13 cellular contexts compared by ENCODE assay signal in genomic region chr6:7914991-7915789, GRCh38. TPM values are rescaled to one million over a fixed set of nuclear protein-coding genes. Genes with fewer than 3 reads are reported as not detected.
DNase-seq lines count a peak whose midpoint lies in the region; ATAC-seq, FAIRE-seq and TF ChIP-seq lines count a peak whose summit lies in the region.
"Had no signal": no experiment of that assay in that cellular context is flagged by ENCODE, and none has a peak within 500 bp of the region (broad histone marks: within the 10 kb centered on the region; RNA-seq: fewer than 3 reads in every experiment).

No MANE protein-coding gene starts in this region.

- H3K36me3 Mint-ChIP-seq in memory B cell, result no peaks in the 10 kb centered on the region
- H3K36me3 Mint-ChIP-seq: activated CD4-positive, alpha-beta memory T cell treated with anti-CD3 and anti-CD28 coated beads for 36 hours had no signal

- peaks cover 16 to 47% (median 39%) of the 10 kb centered on the region in 10 experiments for H3K4me1 ChIP-seq in BLaER1 treated with 17β-estradiol and CSF1 and Interleukin-3, amounts not matched to agents 10 nM and 100 nM
- H3K4me1 ChIP-seq in KMS-11 (ENCODE audit: low read depth, poor library complexity, severe bottlenecking), result peaks cover 91% of the 10 kb centered on the region
- no peaks in the 10 kb centered on the region for H3K4me1 ChIP-seq in small intestine (ENCODE audit: control insufficient read depth in 2 of 2, insufficient read depth in 1 of 2, low read depth in 1 of 2, low read length in 1 of 2)
- H3K4me1 ChIP-seq: ascending aorta had no signal

- no peak overlapping the region for H3K27ac Mint-ChIP-seq in memory B cell
- H3K27ac Mint-ChIP-seq: activated CD4-positive, alpha-beta memory T cell treated with anti-CD3 and anti-CD28 coated beads for 36 hours; H9 had no signal

- H3K9ac ChIP-seq in BLaER1 treated with 17β-estradiol and CSF1 and Interleukin-3, amounts not matched to agents 10 nM and 100 nM, result peak overlapping the region in 4 of 11 experiments; percentile 17 to 29 (median 24); a peak in 4 of 22 replicates
- H3K9ac ChIP-seq in KMS-11, result no peak overlapping the region; the same call in 1 of the 2 replicates

- no peaks in the 10 kb centered on the region for H4K20me1 ChIP-seq in BLaER1 treated with 17β-estradiol and CSF1 and Interleukin-3, amounts not matched to agents 10 nM and 100 nM
- H4K20me1 ChIP-seq in KMS-11 (ENCODE audit: insufficient read depth), result no peaks in the 10 kb centered on the region

- H3K36me3 ChIP-seq in BLaER1 treated with 17β-estradiol and CSF1 and Interleukin-3, amounts not matched to agents 10 nM and 100 nM, result no peaks in the 10 kb centered on the region
- H3K36me3 ChIP-seq in KMS-11 (ENCODE audit: insufficient read depth) (no peaks in the 10 kb centered on the region), brain microvascular endothelial cell (replicated peaks) (no peaks in the 10 kb centered on the region), small intestine (ENCODE audit: control insufficient read depth in 2 of 2, insufficient read depth in 2 of 2, low read length in 2 of 2) (no peaks in the 10 kb centered on the region)
- H3K36me3 ChIP-seq: ascending aorta, SJCRH30, tibial artery had no signal

- DNase-seq in brain microvascular endothelial cell, result peak; percentile 89
- DNase-seq in memory B cell (ENCODE audit: low spot score in 2 of 2), result no peak
- DNase-seq in activated CD4-positive, alpha-beta T cell treated with anti-CD3 and anti-CD28 coated beads, Interleukin-2, amount 50 U/mL, for 4 hours, result no peak
- DNase-seq in small intestine, result no peak
- no peak for DNase-seq in NCI-H1694 treated with DMSO at 0.1 percent for 48 hours (lab: John Stamatoyannopoulos, UW)
- DNase-seq: activated CD4-positive, alpha-beta memory T cell treated with anti-CD3 and anti-CD28 coated beads for 36 hours; H9 had no signal

- peak overlapping the region; percentile 35; the same call in 1 of the 2 replicates for H2AFZ ChIP-seq in KMS-11 (ENCODE audit: low read depth)

- no peak for FAIRE-seq in small intestine (lab: Jason Lieb, UNC)

- WGBS in small intestine, 3 donors, result 87 to 91% (median 89%) methylated on average over 11 of the region's 11 CpGs

- H3K4me3 Mint-ChIP-seq in memory B cell, result no peak overlapping the region
- H3K4me3 Mint-ChIP-seq: activated CD4-positive, alpha-beta memory T cell treated with anti-CD3 and anti-CD28 coated beads for 36 hours; H9 had no signal

- peak overlapping the region in 9 of 11 experiments; percentile 38 to 74 (median 68); a peak in 16 of 22 replicates for H3K27ac ChIP-seq in BLaER1 treated with 17β-estradiol and CSF1 and Interleukin-3, amounts not matched to agents 10 nM and 100 nM
- H3K27ac ChIP-seq in KMS-11 (peak overlapping the region; percentile 73), brain microvascular endothelial cell (peak overlapping the region; percentile 37), small intestine (ENCODE audit: low read depth in 1 of 2, low read length in 1 of 2) (peak overlapping the region in 1 of 2 donors; percentile 62)
- H3K27ac ChIP-seq: ascending aorta, SJCRH30, tibial artery had no signal

- H3K9me3 Mint-ChIP-seq in memory B cell, result no peaks in the 10 kb centered on the region
- H3K9me3 Mint-ChIP-seq: activated CD4-positive, alpha-beta memory T cell treated with anti-CD3 and anti-CD28 coated beads for 36 hours; H9 had no signal

- in situ Hi-C loops in brain microvascular endothelial cell (cut with HindIII; ENCODE audit: low pct_ligation_motif_present, low sequenced_read_pairs), result no loop called here

- H3K27me3 Mint-ChIP-seq in memory B cell, result no peaks in the 10 kb centered on the region

- H3K9me3 ChIP-seq in BLaER1 treated with 17β-estradiol and CSF1 and Interleukin-3, amounts not matched to agents 10 nM and 100 nM (replicated peaks in 1 of 11), result peaks cover 0 to 7% (median 4%) of the 10 kb centered on the region in 11 experiments; a peak in 5 of 22 replicates
- no peaks in the 10 kb centered on the region for H3K9me3 ChIP-seq in small intestine (ENCODE audit: control insufficient read depth, low read depth)
- H3K9me3 ChIP-seq: ascending aorta, SJCRH30, tibial artery had no signal

- H3K4me1 Mint-ChIP-seq in memory B cell, result peaks cover 23% of the 10 kb centered on the region

- H3K79me2 ChIP-seq in KMS-11 (ENCODE audit: insufficient read depth, low read depth), result peaks cover 12% of the 10 kb centered on the region; the same call in 1 of the 2 replicates

- ATAC-seq in memory B cell (ENCODE audit: low read depth), result peak; percentile 16
- ATAC-seq in activated CD4-positive, CD25-positive, alpha-beta regulatory T cell treated with anti-CD3 and anti-CD28 coated beads, Interleukin-2, amount 50 U/mL, for 24 hours, result no peak

- no peak for TF ChIP-seq CTCF in KMS-11 (conservative IDR thresholded peaks at IDR 0.05; ENCODE audit: low read depth, low read length)
- no peak for TF ChIP-seq CTCF in brain microvascular endothelial cell (IDR thresholded peaks at IDR 0.05; ENCODE audit: low read depth, low read length, missing control alignments)

- no peaks in the 10 kb centered on the region for H3K27me3 ChIP-seq in BLaER1 treated with 17β-estradiol and CSF1 and Interleukin-3, amounts not matched to agents 10 nM and 100 nM
- H3K27me3 ChIP-seq in KMS-11 (ENCODE audit: insufficient read depth, low read depth) (no peaks in the 10 kb centered on the region), brain microvascular endothelial cell (replicated peaks) (no peaks in the 10 kb centered on the region), small intestine (ENCODE audit: control insufficient read depth in 2 of 2, insufficient read depth in 2 of 2, low read length in 2 of 2) (no peaks in the 10 kb centered on the region)
- H3K27me3 ChIP-seq: ascending aorta, SJCRH30 had no signal

- H3K4me3 ChIP-seq in BLaER1 treated with 17β-estradiol and CSF1 and Interleukin-3, amounts not matched to agents 10 nM and 100 nM, result no peak overlapping the region; a peak in 1 of 20 replicates
- H3K4me3 ChIP-seq in KMS-11 (IDR thresholded peaks at IDR 0.05; ENCODE audit: insufficient read depth, low read depth, low read length) (no peak overlapping the region), brain microvascular endothelial cell (ENCODE audit: low read depth, low read length) (no peak overlapping the region), small intestine (ENCODE audit: low read depth in 1 of 2, low read length in 2 of 2) (no peak overlapping the region)
- H3K4me3 ChIP-seq: ascending aorta, SJCRH30, tibial artery had no signal

- peak overlapping the region; percentile 60 to 85 (median 72) for H3K4me2 ChIP-seq in BLaER1 treated with 17β-estradiol and CSF1 and Interleukin-3, amounts not matched to agents 10 nM and 100 nM
- peak overlapping the region; percentile 88 for H3K4me2 ChIP-seq in KMS-11

RNA-seq across cellular contexts. Expression of gene TXNDC5, which starts 4.6 kb away (rescaled TPM):
- 10 to 100 TPM; 19.5 to 87.4 (median 83.2) TPM for polyA plus RNA-seq in small intestine
